In genomic region chr21:34129039-34129891, GRCh38 we compare ENCODE assay signal across 1 cellular context.
TF ChIP-seq lines count a peak whose summit lies in the region.

No MANE protein-coding gene starts in this region.

TF ChIP-seq in H1, 55 proteins besides CTCF, POLR2A, EP300 and RAD21:
- TF ChIP-seq BRCA1 (IDR thresholded peaks at IDR 0.05; ENCODE audit: low read depth, low read length) (no peak), SAP30 (IDR thresholded peaks at IDR 0.05; ENCODE audit: insufficient read depth, insufficient replicate concordance, low read length) (no peak), NANOG (IDR thresholded peaks at IDR 0.05; ENCODE audit: insufficient read depth, low read depth, low read length, poor library complexity, severe bottlenecking) (no peak), ASH2L (IDR thresholded peaks at IDR 0.05; ENCODE audit: low read length) (peak; percentile 24), CREB1 (IDR thresholded peaks at IDR 0.05) (peak; percentile 10; the same call in 1 of the 2 replicates)
